ENCODE assay signal across 13 cellular contexts in genomic region chr9:92686954-92687353, GRCh38. TPM values are rescaled to one million over a fixed set of nuclear protein-coding genes. Genes with fewer than 3 reads are reported as not detected.
DNase-seq lines count a peak whose midpoint lies in the region; ATAC-seq, FAIRE-seq and TF ChIP-seq lines count a peak whose summit lies in the region.
"Had no signal": no experiment of that assay in that cellular context is flagged by ENCODE, and none has a peak within 500 bp of the region (broad histone marks: within the 10 kb centered on the region; RNA-seq: fewer than 3 reads in every experiment).

No MANE protein-coding gene starts in this region.

- H3K9me3 ChIP-seq in mammary epithelial cell (replicated peaks; ENCODE audit: insufficient read depth, low read length) (no peaks in the 10 kb centered on the region), OCI-LY1 (ENCODE audit: low read length) (peaks cover 3% of the 10 kb centered on the region; the same call in 1 of the 2 replicates), H1 (ENCODE audit: insufficient read depth in 2 of 2, low read depth in 1 of 2, low read length in 1 of 2) (no peaks in the 10 kb centered on the region)

- WGBS in mammary epithelial cell (ENCODE audit: low coverage, missing lambda C conversion rate), result 48% methylated on average over 3 of the region's 3 CpGs
- 83% methylated on average over 3 of the region's 3 CpGs; no CpG with 5 or more reads in 1 of the 2 experiments for WGBS in H1 (ENCODE audit: extremely low coverage in 1 of 2, insufficient coverage in 1 of 2, insufficient read length in 1 of 2, insufficient replicate concordance in 2 of 2, low coverage in 1 of 2, low lambda C conversion rate in 2 of 2, missing lambda C conversion rate in 1 of 2), 2 experiments

- H3K79me2 ChIP-seq in mammary epithelial cell (ENCODE audit: insufficient read depth, low read length) (no peaks in the 10 kb centered on the region), OCI-LY1 (ENCODE audit: insufficient read depth, low read length) (no peaks in the 10 kb centered on the region), H1 (ENCODE audit: control insufficient read depth in 1 of 2, insufficient read depth in 2 of 2, low read length in 2 of 2) (no peaks in the 10 kb centered on the region)

- DNase-seq in MCF 10A (ENCODE audit: unreplicated experiment) (peak; percentile 30), mammary epithelial cell (no peak), H1 (ENCODE audit: low read depth in 1 of 2, low spot score in 2 of 2) (peak in 1 of 2 experiments; percentile 47), H54 (ENCODE audit: insufficient read length, low spot score) (no peak)
- no peak for DNase-seq in stimulated activated CD4-positive, alpha-beta T cell treated with anti-CD3 and anti-CD28 coated beads, Interleukin-15, amount 100 ng/mL, for 24 hours
- DNase-seq: naive B cell, NCI-H226, T-helper 1 cell had no signal

- H2BK12ac ChIP-seq in H1 (ENCODE audit: low read depth, low read length), result no peak overlapping the region

- no peak overlapping the region for H3K14ac ChIP-seq in H1 (ENCODE audit: insufficient read length)

- no peak overlapping the region for H2BK120ac ChIP-seq in H1 (replicated peaks; ENCODE audit: low read depth, low read length)

- BruUV-seq in MCF 10A (replicated peaks; lab: Mats Ljungman, UMichigan), result no TSS peak
- BruUV-seq in mammary epithelial cell (replicated peaks; lab: Mats Ljungman, UMichigan), result no TSS peak

- dilution Hi-C loops in mammary epithelial cell (cut with HindIII; ENCODE audit: low sequenced_read_pairs), result no loop called here

- no peaks in the 10 kb centered on the region for H3K36me3 Mint-ChIP-seq in MCF 10A (ENCODE audit: insufficient read depth, unreplicated experiment)

- no peaks in the 10 kb centered on the region for H3K23me2 ChIP-seq in H1 (ENCODE audit: low read depth, low read length)

- intact Hi-C loops in MCF 10A (cut with micrococcal nuclease), result no loop called here
- intact Hi-C loops in mammary epithelial cell (cut with micrococcal nuclease), result no loop called here

- no peak overlapping the region for H3K4me3 Mint-ChIP-seq in MCF 10A (ENCODE audit: unreplicated experiment)
- H3K4me3 Mint-ChIP-seq: naive B cell had no signal

- H3K27ac ChIP-seq in mammary epithelial cell (ENCODE audit: insufficient read depth, low read depth, low read length) (no peak overlapping the region), OCI-LY1 (ENCODE audit: low read depth, low read length, poor library complexity, severe bottlenecking) (no peak overlapping the region), H1 (ENCODE audit: low read depth, low read length) (no peak overlapping the region)
- H3K27ac ChIP-seq: BLaER1 treated with 17β-estradiol and CSF1 and Interleukin-3, amounts not matched to agents 10 nM and 100 nM had no signal

- POLR2A ChIA-PET in MCF 10A (lab: Yijun Ruan, JAX) (interaction anchor here (0.7 kb wide), 1 partner anchor 1019 kb away, joined by 3 read pairs; no protein-coding TSS in a partner anchor), H1 (lab: Charles Lee; ENCODE audit: partially characterized antibody) (no interaction called here)

- in situ Hi-C loops in mammary epithelial cell (cut with MboI; ENCODE audit: low sequenced_read_pairs in 2 of 2), result no loop called here

- H3K9ac ChIP-seq in mammary epithelial cell (ENCODE audit: insufficient read depth, low read length) (no peak overlapping the region), OCI-LY1 (ENCODE audit: low read length) (no peak overlapping the region), H1 (replicated peaks in 1 of 4; ENCODE audit: extremely low read depth in 1 of 4, low read depth in 3 of 4, low read length in 3 of 4) (no peak overlapping the region)
- H3K9ac ChIP-seq: BLaER1 treated with 17β-estradiol and CSF1 and Interleukin-3, amounts not matched to agents 10 nM and 100 nM had no signal

- H3K36me3 ChIP-seq in mammary epithelial cell (ENCODE audit: insufficient read depth, low read length) (no peaks in the 10 kb centered on the region), OCI-LY1 (ENCODE audit: insufficient read depth, low read length) (no peaks in the 10 kb centered on the region), H1 (ENCODE audit: control insufficient read depth in 2 of 4, insufficient read depth in 4 of 4, low read length in 3 of 4) (no peaks in the 10 kb centered on the region; a peak in 1 of 8 replicates)
- H3K36me3 ChIP-seq: BLaER1 treated with 17β-estradiol and CSF1 and Interleukin-3, amounts not matched to agents 10 nM and 100 nM had no signal

- TF ChIP-seq CTCF in MCF 10A (IDR thresholded peaks at IDR 0.05; ENCODE audit: unreplicated experiment) (no peak), mammary epithelial cell (conservative IDR thresholded peaks at IDR 0.05 in 1 of 2, IDR thresholded peaks at IDR 0.05 in 1 of 2; ENCODE audit: extremely low read depth in 1 of 2, insufficient read depth in 1 of 2, low read depth in 1 of 2, low read length in 2 of 2) (peak in 1 of 2 donors; percentile 26), OCI-LY1 (IDR thresholded peaks at IDR 0.05; ENCODE audit: low read length) (peak; percentile 37; the same call in 1 of the 2 replicates), H1 (IDR thresholded peaks at IDR 0.05; ENCODE audit: control extremely low read depth in 1 of 3, insufficient read depth in 1 of 3, low read depth in 1 of 3, low read length in 3 of 3) (peak; percentile 10 to 48 (median 45); a peak in 3 of 4 replicates)

- H4K5ac ChIP-seq in H1 (ENCODE audit: insufficient read length, low read depth, low read length), result no peak overlapping the region

- H2AFZ ChIP-seq in mammary epithelial cell (ENCODE audit: low read depth, low read length), result no peak overlapping the region
- H2AFZ ChIP-seq in OCI-LY1 (ENCODE audit: low read length), result no peak overlapping the region
- no peak overlapping the region for H2AFZ ChIP-seq in H1 (ENCODE audit: low read length)

- H3K9me3 Mint-ChIP-seq in MCF 10A (ENCODE audit: unreplicated experiment), result peaks cover 13% of the 10 kb centered on the region

- H3F3A ChIP-seq in OCI-LY1 (ENCODE audit: insufficient read depth, low read length), result no peaks in the 10 kb centered on the region

- no peaks in the 10 kb centered on the region for H3K4me1 ChIP-seq in mammary epithelial cell (ENCODE audit: insufficient read depth, low read length)
- peaks cover 23% of the 10 kb centered on the region for H3K4me1 ChIP-seq in OCI-LY1 (ENCODE audit: insufficient read depth, low read length, severe bottlenecking)
- H3K4me1 ChIP-seq in H1 (replicated peaks in 1 of 4; ENCODE audit: control insufficient read depth in 3 of 4, insufficient read depth in 4 of 4, low read length in 3 of 4), result no peaks in the 10 kb centered on the region

- H3K18ac ChIP-seq in H1 (ENCODE audit: extremely low read depth, low read length), result no peak overlapping the region

- H3K9me2 ChIP-seq in OCI-LY1 (ENCODE audit: low read depth, low read length), result no peaks in the 10 kb centered on the region

- CTCF ChIA-PET in MCF 10A (lab: Yijun Ruan, JAX) (interaction anchor here (1.5 kb wide), 1 partner anchor 11 kb away, joined by 6 read pairs; no protein-coding TSS in a partner anchor), mammary epithelial cell (lab: Charles Lee; ENCODE audit: low non-redundant PET) (no interaction called here), H1 (lab: Charles Lee; ENCODE audit: partially characterized antibody) (interaction anchor here (0.6 to 2.3 kb wide), 9 partner anchors 9 to 736 kb away, joined by 3 to 13 read pairs (median 4); no protein-coding TSS in a partner anchor)

- H3K56ac ChIP-seq in H1 (replicated peaks; ENCODE audit: insufficient read length, low read depth, low read length), result no peak overlapping the region

- H3K79me1 ChIP-seq in H1 (ENCODE audit: low read depth, low read length), result no peaks in the 10 kb centered on the region

- no peak overlapping the region for H4K8ac ChIP-seq in H1 (ENCODE audit: extremely low read depth, insufficient read depth, low read length)

- no peak overlapping the region for H3K4ac ChIP-seq in H1 (replicated peaks; ENCODE audit: insufficient read length, low read depth, low read length)

- ATAC-seq in GM21528 (IDR thresholded peaks at IDR 0.05; ENCODE audit: low FRiP score, unreplicated experiment) (no peak), HG03095 (IDR thresholded peaks at IDR 0.05; ENCODE audit: unreplicated experiment) (no peak)

- H3K4me2 ChIP-seq in mammary epithelial cell (ENCODE audit: insufficient read depth, low read depth, low read length) (no peak overlapping the region), OCI-LY1 (ENCODE audit: low read length) (no peak overlapping the region), H1 (ENCODE audit: insufficient read depth in 1 of 2, low read depth in 2 of 2, low read length in 2 of 2) (no peak overlapping the region)
- H3K4me2 ChIP-seq: BLaER1 treated with 17β-estradiol and CSF1 and Interleukin-3, amounts not matched to agents 10 nM and 100 nM had no signal

- no peaks in the 10 kb centered on the region for H3K27me3 Mint-ChIP-seq in MCF 10A (ENCODE audit: insufficient read depth, unreplicated experiment)
- H3K27me3 Mint-ChIP-seq: naive B cell had no signal

- H3K4me3 ChIP-seq in mammary epithelial cell (replicated peaks in 1 of 3; ENCODE audit: insufficient read depth in 1 of 3, low read depth in 2 of 3, low read length in 3 of 3) (no peak overlapping the region), OCI-LY1 (ENCODE audit: low read depth, low read length, poor library complexity, severe bottlenecking) (no peak overlapping the region), H1 (ENCODE audit: extremely low read depth in 1 of 4, insufficient read depth in 2 of 4, low read depth in 3 of 4, low read length in 4 of 4) (no peak overlapping the region)
- H3K4me3 ChIP-seq: BLaER1 treated with 17β-estradiol and CSF1 and Interleukin-3, amounts not matched to agents 10 nM and 100 nM had no signal

- H3K27ac Mint-ChIP-seq in MCF 10A (ENCODE audit: low read depth, unreplicated experiment), result no peak overlapping the region
- H3K27ac Mint-ChIP-seq: naive B cell had no signal

- H3K27me3 ChIP-seq in mammary epithelial cell (ENCODE audit: insufficient read depth, low read length) (no peaks in the 10 kb centered on the region), OCI-LY1 (ENCODE audit: insufficient read depth, low read length) (no peaks in the 10 kb centered on the region), H1 (replicated peaks in 1 of 4; ENCODE audit: control insufficient read depth in 3 of 4, extremely low read depth in 1 of 4, insufficient read depth in 3 of 4, low read length in 3 of 4) (no peaks in the 10 kb centered on the region)
- H3K27me3 ChIP-seq: BLaER1 treated with 17β-estradiol and CSF1 and Interleukin-3, amounts not matched to agents 10 nM and 100 nM had no signal

- H2BK20ac ChIP-seq in H1 (ENCODE audit: low read length), result no peak overlapping the region

- H2BK15ac ChIP-seq in H1 (ENCODE audit: low read length), result no peak overlapping the region

- TF ChIP-seq POLR2A in H1 (IDR thresholded peaks at IDR 0.05; ENCODE audit: control extremely low read depth in 1 of 2, low read depth in 2 of 2, low read length in 2 of 2) (no peak), H54 (IDR thresholded peaks at IDR 0.05; ENCODE audit: low read depth, low read length) (no peak)

- no peak overlapping the region for H2BK5ac ChIP-seq in H1 (ENCODE audit: low read depth, low read length)

- no peaks in the 10 kb centered on the region for H3K4me1 Mint-ChIP-seq in MCF 10A (ENCODE audit: insufficient read depth, unreplicated experiment)

- H3K23ac ChIP-seq in H1 (ENCODE audit: insufficient read length), result no peak overlapping the region

- H4K91ac ChIP-seq in H1 (replicated peaks; ENCODE audit: insufficient read length, low read length), result no peak overlapping the region

- TF ChIP-seq EP300 in H1 (IDR thresholded peaks at IDR 0.05; ENCODE audit: borderline replicate concordance in 1 of 2, low read depth in 2 of 2, low read length in 2 of 2), result no peak

- TF ChIP-seq RAD21 in H1 (IDR thresholded peaks at IDR 0.05 in 1 of 2, conservative IDR thresholded peaks at IDR 0.05 in 1 of 2; ENCODE audit: low read depth in 2 of 2, low read length in 2 of 2), result peak in 1 of 2 experiments; percentile 14; a peak in 1 of 4 replicates

- no peaks in the 10 kb centered on the region for H4K20me1 ChIP-seq in mammary epithelial cell (ENCODE audit: insufficient read depth, low read length)
- no peaks in the 10 kb centered on the region for H4K20me1 ChIP-seq in OCI-LY1 (ENCODE audit: insufficient read depth, low read length)
- no peaks in the 10 kb centered on the region for H4K20me1 ChIP-seq in H1 (replicated peaks in 1 of 2; ENCODE audit: control insufficient read depth in 1 of 2, insufficient read depth in 2 of 2, low read length in 2 of 2)
- H4K20me1 ChIP-seq: BLaER1 treated with 17β-estradiol and CSF1 and Interleukin-3, amounts not matched to agents 10 nM and 100 nM had no signal

- no peak for FAIRE-seq in H1 (lab: Jason Lieb, UNC)
- no peak for FAIRE-seq in H54 (lab: Jason Lieb, UNC)
- FAIRE-seq: endometrium had no signal

- no peak overlapping the region for H2AK5ac ChIP-seq in H1 (ENCODE audit: low read depth, low read length)

RNA-seq across cellular contexts. Expression of gene IPPK, which starts 17.0 kb away (rescaled TPM):
- 16.3 and 16.6 TPM in 2 replicates for total RNA-seq in MCF 10A (2022)
- total RNA-seq in mammary epithelial cell, result 10 to 100 TPM; 13.4 to 25.0 TPM
- polyA plus RNA-seq in mammary epithelial cell, result 25.2 TPM
- polyA minus RNA-seq in mammary epithelial cell, result 48.0 TPM
- total RNA-seq in H1 (2021; fragmentation: NEBNext Ultra II Directional; extraction: Animal tissue kit (Norgen Biotek cat#: 25700)), result 10.5 and 11.4 TPM in 2 replicates
- 13.6 and 16.0 TPM in 2 replicates for polyA plus RNA-seq in H1 (2011; rRNA removed)
- polyA plus RNA-seq in H1 (2011; cell fraction: cytosol; rRNA removed), result 13.7 TPM
- 20.8 TPM for polyA plus RNA-seq in H1 (2011; cell fraction: nucleus; rRNA removed)
- polyA plus RNA-seq in H1 (2012, experiment 1 of 2), result 8.4 to 11.4 TPM (median 9.9 TPM) in 4 replicates
- polyA plus RNA-seq in H1 (2012, experiment 2 of 2), result 4.4 TPM
- 5.3 TPM for polyA plus RNA-seq in H1 (2013, experiment 1 of 2)
- 4.4 TPM for polyA plus RNA-seq in H1 (2013, experiment 2 of 2)
- 38.5 and 39.0 TPM in 2 replicates for polyA minus RNA-seq in H1 (2011; rRNA and poly(A)+ RNA removed)
- 11.1 TPM for polyA minus RNA-seq in H1 (2011; cell fraction: cytosol; rRNA and poly(A)+ RNA removed)
- 10.5 TPM for polyA minus RNA-seq in H1 (2011; cell fraction: nucleus; rRNA and poly(A)+ RNA removed)
